2 cellular contexts compared by ENCODE assay signal in genomic region chr6:24252215-24252614, GRCh38.
A peak's percentile ranks its signal among the peaks of the same experiment; 100 is the strongest.
TF ChIP-seq lines count a peak whose summit lies in the region.

No MANE protein-coding gene starts in this region.

TF ChIP-seq in HepG2, 621 proteins besides CTCF, POLR2A, EP300 and RAD21:
- no peak for TF ChIP-seq HBP1 (CRISPR knock-in tag; IDR thresholded peaks at IDR 0.05; ENCODE audit: low read depth)
- TF ChIP-seq STAT6 (CRISPR knock-in tag; IDR thresholded peaks at IDR 0.05; ENCODE audit: borderline replicate concordance), result no peak
TF ChIP-seq in HepG2: peak in this region for 0.

TF ChIP-seq in H1, 55 proteins besides CTCF, POLR2A, EP300 and RAD21:
- 0 out of 2 replicates have a peak, but pooled peaks have one; percentile 40 for TF ChIP-seq MAX (IDR thresholded peaks at IDR 0.05)
- no peak for TF ChIP-seq FOSL1 (IDR thresholded peaks at IDR 0.05; ENCODE audit: insufficient read depth, low read depth, low read length)
- TF ChIP-seq SRF (IDR thresholded peaks at IDR 0.05; ENCODE audit: low read depth, low read length), result no peak
- no peak for TF ChIP-seq ATF2 (IDR thresholded peaks at IDR 0.05; ENCODE audit: low read length)
- TF ChIP-seq E2F6 (IDR thresholded peaks at IDR 0.05), result peak; percentile 43; the same call in 1 of the 2 replicates
- TF ChIP-seq TEAD4 (IDR thresholded peaks at IDR 0.05; ENCODE audit: low read depth, low read length), result peak; percentile 55
- no peak for TF ChIP-seq CREB1 (IDR thresholded peaks at IDR 0.05)
